ENCODE assay signal across 1 cellular context in the genomic region with DNA sequence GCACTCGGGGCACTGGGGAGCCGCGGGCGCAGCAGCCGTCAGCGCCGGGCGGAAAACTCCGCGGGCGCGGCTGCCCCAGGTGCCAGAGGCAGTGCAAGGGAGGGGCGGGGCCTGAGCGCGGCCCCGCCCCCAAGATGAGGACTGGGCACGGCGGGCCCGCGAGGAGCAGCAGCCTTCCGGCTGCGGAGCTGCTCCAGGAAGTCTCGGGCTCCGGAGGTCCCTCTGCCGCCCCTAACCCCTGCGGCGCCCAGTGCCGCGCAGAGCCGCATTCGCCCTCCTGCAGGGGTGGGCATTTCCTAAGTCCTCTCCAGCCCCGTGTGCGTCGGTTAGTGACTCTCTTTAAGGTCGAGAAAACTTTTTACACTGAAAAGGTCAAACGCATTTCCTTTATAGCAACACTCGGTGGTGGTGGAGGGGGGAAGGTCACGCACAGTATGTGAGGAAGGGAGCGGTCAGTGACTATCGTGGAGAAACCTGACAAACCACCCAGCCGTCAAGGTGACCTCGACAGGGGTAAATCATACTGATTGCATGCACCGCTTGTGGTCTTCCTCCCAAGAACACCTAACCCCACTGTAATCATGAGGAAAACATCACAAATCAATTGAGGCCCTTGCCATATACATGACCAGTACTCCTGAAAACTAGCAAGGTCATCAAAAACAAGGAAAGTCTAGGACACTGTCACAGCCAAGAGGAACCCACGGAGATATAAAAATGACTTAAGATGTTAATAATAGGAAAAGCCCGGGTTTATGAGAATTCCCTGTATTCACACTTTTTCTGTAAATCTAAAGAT.
TF ChIP-seq lines count a peak whose summit lies in the region.

A gene (minus strand): TSS at position 60 of the 799 bp plus-strand sequence. CDS start 32,676 bp downstream, outside the sequence.

TF ChIP-seq in GM12878, 131 proteins besides CTCF, POLR2A, EP300 and RAD21 (continued from another document and continues in another):
- TF ChIP-seq, protein P1, sequence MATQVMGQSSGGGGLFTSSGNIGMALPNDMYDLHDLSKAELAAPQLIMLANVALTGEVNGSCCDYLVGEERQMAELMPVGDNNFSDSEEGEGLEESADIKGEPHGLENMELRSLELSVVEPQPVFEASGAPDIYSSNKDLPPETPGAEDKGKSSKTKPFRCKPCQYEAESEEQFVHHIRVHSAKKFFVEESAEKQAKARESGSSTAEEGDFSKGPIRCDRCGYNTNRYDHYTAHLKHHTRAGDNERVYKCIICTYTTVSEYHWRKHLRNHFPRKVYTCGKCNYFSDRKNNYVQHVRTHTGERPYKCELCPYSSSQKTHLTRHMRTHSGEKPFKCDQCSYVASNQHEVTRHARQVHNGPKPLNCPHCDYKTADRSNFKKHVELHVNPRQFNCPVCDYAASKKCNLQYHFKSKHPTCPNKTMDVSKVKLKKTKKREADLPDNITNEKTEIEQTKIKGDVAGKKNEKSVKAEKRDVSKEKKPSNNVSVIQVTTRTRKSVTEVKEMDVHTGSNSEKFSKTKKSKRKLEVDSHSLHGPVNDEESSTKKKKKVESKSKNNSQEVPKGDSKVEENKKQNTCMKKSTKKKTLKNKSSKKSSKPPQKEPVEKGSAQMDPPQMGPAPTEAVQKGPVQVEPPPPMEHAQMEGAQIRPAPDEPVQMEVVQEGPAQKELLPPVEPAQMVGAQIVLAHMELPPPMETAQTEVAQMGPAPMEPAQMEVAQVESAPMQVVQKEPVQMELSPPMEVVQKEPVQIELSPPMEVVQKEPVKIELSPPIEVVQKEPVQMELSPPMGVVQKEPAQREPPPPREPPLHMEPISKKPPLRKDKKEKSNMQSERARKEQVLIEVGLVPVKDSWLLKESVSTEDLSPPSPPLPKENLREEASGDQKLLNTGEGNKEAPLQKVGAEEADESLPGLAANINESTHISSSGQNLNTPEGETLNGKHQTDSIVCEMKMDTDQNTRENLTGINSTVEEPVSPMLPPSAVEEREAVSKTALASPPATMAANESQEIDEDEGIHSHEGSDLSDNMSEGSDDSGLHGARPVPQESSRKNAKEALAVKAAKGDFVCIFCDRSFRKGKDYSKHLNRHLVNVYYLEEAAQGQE (IDR thresholded peaks at IDR 0.05; ENCODE audit: low read depth, low read length) = no peak
- TF ChIP-seq POLR2AphosphoS5 (IDR thresholded peaks at IDR 0.05; ENCODE audit: low read length) (peak; percentile 88), PAX8 (IDR thresholded peaks at IDR 0.05) (no peak), TBL1XR1 (IDR thresholded peaks at IDR 0.05; ENCODE audit: low read depth, low read length) (no peak), CHD1 (IDR thresholded peaks at IDR 0.05; ENCODE audit: low read depth, low read length) (no peak), TARDBP (IDR thresholded peaks at IDR 0.05; ENCODE audit: borderline replicate concordance) (no peak), LARP7 (IDR thresholded peaks at IDR 0.05) (no peak; the same call in none of the 2 replicates), YY1 (IDR thresholded peaks at IDR 0.05; ENCODE audit: low read depth, low read length) (peak; percentile 49; the same call in 1 of the 2 replicates), ATF7 (IDR thresholded peaks at IDR 0.05; ENCODE audit: low read depth) (no peak), BMI1 (IDR thresholded peaks at IDR 0.05; ENCODE audit: borderline replicate concordance) (no peak), SP1 (IDR thresholded peaks at IDR 0.05; ENCODE audit: low read depth, low read length) (peak; percentile 1), SUZ12 (IDR thresholded peaks at IDR 0.05; ENCODE audit: unreplicated experiment) (no peak), KLF5 (IDR thresholded peaks at IDR 0.05; ENCODE audit: partially characterized antibody) (peak; percentile 17), SMARCA5 (IDR thresholded peaks at IDR 0.05) (no peak), CBX3 (IDR thresholded peaks at IDR 0.05; ENCODE audit: borderline replicate concordance, low read depth) (no peak), EZH2 (IDR thresholded peaks at IDR 0.05; ENCODE audit: borderline replicate concordance, control insufficient read depth, low read depth, low read length) (no peak), HDAC2 (IDR thresholded peaks at IDR 0.05) (no peak), CEBPB (IDR thresholded peaks at IDR 0.05; ENCODE audit: borderline replicate concordance in 1 of 2, low read depth in 2 of 2, low read length in 2 of 2) (no peak), POLR2AphosphoS2 (IDR thresholded peaks at IDR 0.05; ENCODE audit: low read depth, low read length) (peak; percentile 56; the same call in 1 of the 2 replicates), MEF2B (IDR thresholded peaks at IDR 0.05; ENCODE audit: partially characterized antibody, poor library complexity, severe bottlenecking) (no peak), SIN3A (IDR thresholded peaks at IDR 0.05; ENCODE audit: low read depth, low read length) (peak; percentile 27; the same call in 1 of the 2 replicates), ETV6 (conservative IDR thresholded peaks at IDR 0.05 in 1 of 2, IDR thresholded peaks at IDR 0.05 in 1 of 2; ENCODE audit: borderline replicate concordance in 1 of 2, low read depth in 1 of 2) (no peak), IKZF1 (conservative IDR thresholded peaks at IDR 0.05) (peak; percentile 75), SRF (IDR thresholded peaks at IDR 0.05; ENCODE audit: low read depth in 2 of 2, low read length in 2 of 2) (no peak), EED (IDR thresholded peaks at IDR 0.05; ENCODE audit: low read depth) (no peak), DPF2 (IDR thresholded peaks at IDR 0.05) (no peak), PML (IDR thresholded peaks at IDR 0.05; ENCODE audit: low read length) (peak; percentile 71), SPI1 (IDR thresholded peaks at IDR 0.05; ENCODE audit: borderline replicate concordance, insufficient read depth, low read depth, low read length) (no peak)
- TF ChIP-seq, protein P2, sequence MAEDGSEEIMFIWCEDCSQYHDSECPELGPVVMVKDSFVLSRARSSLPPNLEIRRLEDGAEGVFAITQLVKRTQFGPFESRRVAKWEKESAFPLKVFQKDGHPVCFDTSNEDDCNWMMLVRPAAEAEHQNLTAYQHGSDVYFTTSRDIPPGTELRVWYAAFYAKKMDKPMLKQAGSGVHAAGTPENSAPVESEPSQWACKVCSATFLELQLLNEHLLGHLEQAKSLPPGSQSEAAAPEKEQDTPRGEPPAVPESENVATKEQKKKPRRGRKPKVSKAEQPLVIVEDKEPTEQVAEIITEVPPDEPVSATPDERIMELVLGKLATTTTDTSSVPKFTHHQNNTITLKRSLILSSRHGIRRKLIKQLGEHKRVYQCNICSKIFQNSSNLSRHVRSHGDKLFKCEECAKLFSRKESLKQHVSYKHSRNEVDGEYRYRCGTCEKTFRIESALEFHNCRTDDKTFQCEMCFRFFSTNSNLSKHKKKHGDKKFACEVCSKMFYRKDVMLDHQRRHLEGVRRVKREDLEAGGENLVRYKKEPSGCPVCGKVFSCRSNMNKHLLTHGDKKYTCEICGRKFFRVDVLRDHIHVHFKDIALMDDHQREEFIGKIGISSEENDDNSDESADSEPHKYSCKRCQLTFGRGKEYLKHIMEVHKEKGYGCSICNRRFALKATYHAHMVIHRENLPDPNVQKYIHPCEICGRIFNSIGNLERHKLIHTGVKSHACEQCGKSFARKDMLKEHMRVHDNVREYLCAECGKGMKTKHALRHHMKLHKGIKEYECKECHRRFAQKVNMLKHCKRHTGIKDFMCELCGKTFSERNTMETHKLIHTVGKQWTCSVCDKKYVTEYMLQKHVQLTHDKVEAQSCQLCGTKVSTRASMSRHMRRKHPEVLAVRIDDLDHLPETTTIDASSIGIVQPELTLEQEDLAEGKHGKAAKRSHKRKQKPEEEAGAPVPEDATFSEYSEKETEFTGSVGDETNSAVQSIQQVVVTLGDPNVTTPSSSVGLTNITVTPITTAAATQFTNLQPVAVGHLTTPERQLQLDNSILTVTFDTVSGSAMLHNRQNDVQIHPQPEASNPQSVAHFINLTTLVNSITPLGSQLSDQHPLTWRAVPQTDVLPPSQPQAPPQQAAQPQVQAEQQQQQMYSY (CRISPR knock-in tag; IDR thresholded peaks at IDR 0.05) = no peak
- TF ChIP-seq, protein P3, sequence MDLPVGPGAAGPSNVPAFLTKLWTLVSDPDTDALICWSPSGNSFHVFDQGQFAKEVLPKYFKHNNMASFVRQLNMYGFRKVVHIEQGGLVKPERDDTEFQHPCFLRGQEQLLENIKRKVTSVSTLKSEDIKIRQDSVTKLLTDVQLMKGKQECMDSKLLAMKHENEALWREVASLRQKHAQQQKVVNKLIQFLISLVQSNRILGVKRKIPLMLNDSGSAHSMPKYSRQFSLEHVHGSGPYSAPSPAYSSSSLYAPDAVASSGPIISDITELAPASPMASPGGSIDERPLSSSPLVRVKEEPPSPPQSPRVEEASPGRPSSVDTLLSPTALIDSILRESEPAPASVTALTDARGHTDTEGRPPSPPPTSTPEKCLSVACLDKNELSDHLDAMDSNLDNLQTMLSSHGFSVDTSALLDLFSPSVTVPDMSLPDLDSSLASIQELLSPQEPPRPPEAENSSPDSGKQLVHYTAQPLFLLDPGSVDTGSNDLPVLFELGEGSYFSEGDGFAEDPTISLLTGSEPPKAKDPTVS (IDR thresholded peaks at IDR 0.05; ENCODE audit: low read depth, low read length) = no peak
- TF ChIP-seq, protein P4, sequence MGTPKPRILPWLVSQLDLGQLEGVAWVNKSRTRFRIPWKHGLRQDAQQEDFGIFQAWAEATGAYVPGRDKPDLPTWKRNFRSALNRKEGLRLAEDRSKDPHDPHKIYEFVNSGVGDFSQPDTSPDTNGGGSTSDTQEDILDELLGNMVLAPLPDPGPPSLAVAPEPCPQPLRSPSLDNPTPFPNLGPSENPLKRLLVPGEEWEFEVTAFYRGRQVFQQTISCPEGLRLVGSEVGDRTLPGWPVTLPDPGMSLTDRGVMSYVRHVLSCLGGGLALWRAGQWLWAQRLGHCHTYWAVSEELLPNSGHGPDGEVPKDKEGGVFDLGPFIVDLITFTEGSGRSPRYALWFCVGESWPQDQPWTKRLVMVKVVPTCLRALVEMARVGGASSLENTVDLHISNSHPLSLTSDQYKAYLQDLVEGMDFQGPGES (IDR thresholded peaks at IDR 0.05) = no peak
- TF ChIP-seq, protein P5, sequence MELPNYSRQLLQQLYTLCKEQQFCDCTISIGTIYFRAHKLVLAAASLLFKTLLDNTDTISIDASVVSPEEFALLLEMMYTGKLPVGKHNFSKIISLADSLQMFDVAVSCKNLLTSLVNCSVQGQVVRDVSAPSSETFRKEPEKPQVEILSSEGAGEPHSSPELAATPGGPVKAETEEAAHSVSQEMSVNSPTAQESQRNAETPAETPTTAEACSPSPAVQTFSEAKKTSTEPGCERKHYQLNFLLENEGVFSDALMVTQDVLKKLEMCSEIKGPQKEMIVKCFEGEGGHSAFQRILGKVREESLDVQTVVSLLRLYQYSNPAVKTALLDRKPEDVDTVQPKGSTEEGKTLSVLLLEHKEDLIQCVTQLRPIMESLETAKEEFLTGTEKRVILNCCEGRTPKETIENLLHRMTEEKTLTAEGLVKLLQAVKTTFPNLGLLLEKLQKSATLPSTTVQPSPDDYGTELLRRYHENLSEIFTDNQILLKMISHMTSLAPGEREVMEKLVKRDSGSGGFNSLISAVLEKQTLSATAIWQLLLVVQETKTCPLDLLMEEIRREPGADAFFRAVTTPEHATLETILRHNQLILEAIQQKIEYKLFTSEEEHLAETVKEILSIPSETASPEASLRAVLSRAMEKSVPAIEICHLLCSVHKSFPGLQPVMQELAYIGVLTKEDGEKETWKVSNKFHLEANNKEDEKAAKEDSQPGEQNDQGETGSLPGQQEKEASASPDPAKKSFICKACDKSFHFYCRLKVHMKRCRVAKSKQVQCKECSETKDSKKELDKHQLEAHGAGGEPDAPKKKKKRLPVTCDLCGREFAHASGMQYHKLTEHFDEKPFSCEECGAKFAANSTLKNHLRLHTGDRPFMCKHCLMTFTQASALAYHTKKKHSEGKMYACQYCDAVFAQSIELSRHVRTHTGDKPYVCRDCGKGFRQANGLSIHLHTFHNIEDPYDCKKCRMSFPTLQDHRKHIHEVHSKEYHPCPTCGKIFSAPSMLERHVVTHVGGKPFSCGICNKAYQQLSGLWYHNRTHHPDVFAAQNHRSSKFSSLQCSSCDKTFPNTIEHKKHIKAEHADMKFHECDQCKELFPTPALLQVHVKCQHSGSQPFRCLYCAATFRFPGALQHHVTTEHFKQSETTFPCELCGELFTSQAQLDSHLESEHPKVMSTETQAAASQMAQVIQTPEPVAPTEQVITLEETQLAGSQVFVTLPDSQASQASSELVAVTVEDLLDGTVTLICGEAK (IDR thresholded peaks at IDR 0.05; ENCODE audit: borderline replicate concordance) = peak; percentile 65; the same call in 1 of the 2 replicates
- TF ChIP-seq, protein P6, sequence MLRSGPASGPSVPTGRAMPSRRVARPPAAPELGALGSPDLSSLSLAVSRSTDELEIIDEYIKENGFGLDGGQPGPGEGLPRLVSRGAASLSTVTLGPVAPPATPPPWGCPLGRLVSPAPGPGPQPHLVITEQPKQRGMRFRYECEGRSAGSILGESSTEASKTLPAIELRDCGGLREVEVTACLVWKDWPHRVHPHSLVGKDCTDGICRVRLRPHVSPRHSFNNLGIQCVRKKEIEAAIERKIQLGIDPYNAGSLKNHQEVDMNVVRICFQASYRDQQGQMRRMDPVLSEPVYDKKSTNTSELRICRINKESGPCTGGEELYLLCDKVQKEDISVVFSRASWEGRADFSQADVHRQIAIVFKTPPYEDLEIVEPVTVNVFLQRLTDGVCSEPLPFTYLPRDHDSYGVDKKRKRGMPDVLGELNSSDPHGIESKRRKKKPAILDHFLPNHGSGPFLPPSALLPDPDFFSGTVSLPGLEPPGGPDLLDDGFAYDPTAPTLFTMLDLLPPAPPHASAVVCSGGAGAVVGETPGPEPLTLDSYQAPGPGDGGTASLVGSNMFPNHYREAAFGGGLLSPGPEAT (IDR thresholded peaks at IDR 0.05; ENCODE audit: low read depth) = no peak; the same call in 1 of the 2 replicates
- TF ChIP-seq, protein P7, sequence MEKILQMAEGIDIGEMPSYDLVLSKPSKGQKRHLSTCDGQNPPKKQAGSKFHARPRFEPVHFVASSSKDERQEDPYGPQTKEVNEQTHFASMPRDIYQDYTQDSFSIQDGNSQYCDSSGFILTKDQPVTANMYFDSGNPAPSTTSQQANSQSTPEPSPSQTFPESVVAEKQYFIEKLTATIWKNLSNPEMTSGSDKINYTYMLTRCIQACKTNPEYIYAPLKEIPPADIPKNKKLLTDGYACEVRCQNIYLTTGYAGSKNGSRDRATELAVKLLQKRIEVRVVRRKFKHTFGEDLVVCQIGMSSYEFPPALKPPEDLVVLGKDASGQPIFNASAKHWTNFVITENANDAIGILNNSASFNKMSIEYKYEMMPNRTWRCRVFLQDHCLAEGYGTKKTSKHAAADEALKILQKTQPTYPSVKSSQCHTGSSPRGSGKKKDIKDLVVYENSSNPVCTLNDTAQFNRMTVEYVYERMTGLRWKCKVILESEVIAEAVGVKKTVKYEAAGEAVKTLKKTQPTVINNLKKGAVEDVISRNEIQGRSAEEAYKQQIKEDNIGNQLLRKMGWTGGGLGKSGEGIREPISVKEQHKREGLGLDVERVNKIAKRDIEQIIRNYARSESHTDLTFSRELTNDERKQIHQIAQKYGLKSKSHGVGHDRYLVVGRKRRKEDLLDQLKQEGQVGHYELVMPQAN (conservative IDR thresholded peaks at IDR 0.05) = 0 out of 2 replicates have a peak, but pooled peaks have one; percentile 12
- TF ChIP-seq, protein P8, sequence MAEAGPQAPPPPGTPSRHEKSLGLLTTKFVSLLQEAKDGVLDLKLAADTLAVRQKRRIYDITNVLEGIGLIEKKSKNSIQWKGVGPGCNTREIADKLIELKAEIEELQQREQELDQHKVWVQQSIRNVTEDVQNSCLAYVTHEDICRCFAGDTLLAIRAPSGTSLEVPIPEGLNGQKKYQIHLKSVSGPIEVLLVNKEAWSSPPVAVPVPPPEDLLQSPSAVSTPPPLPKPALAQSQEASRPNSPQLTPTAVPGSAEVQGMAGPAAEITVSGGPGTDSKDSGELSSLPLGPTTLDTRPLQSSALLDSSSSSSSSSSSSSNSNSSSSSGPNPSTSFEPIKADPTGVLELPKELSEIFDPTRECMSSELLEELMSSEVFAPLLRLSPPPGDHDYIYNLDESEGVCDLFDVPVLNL (IDR thresholded peaks at IDR 0.05; ENCODE audit: low read depth, low read length) = no peak
